Comparison of ENCODE assay signal across 11 cellular contexts in genomic region chr3:168517514-168518071, GRCh38.
DNase-seq lines count a peak whose midpoint lies in the region; ATAC-seq and TF ChIP-seq lines count a peak whose summit lies in the region.
"Had no signal": no experiment of that assay in that cellular context is flagged by ENCODE, and none has a peak within 500 bp of the region (broad histone marks: within the 10 kb centered on the region; RNA-seq: fewer than 3 reads in every experiment).

No MANE protein-coding gene starts in this region.

- no peak for TF ChIP-seq RAD21 in neural cell (conservative IDR thresholded peaks at IDR 0.05)

- no peak overlapping the region for H3K4me2 ChIP-seq in PC-3 (ENCODE audit: low read length)
- peak overlapping the region; percentile 16 for H3K4me2 ChIP-seq in neural cell (ENCODE audit: low read length)

- TF ChIP-seq EP300 in neural cell (conservative IDR thresholded peaks at IDR 0.05; ENCODE audit: poor library complexity, severe bottlenecking): no peak

- ATAC-seq in HG02852 (IDR thresholded peaks at IDR 0.05; ENCODE audit: unreplicated experiment): peak; percentile 54
- peak; percentile 46 for ATAC-seq in PC-3
- ATAC-seq in GM19397 (IDR thresholded peaks at IDR 0.05; ENCODE audit: unreplicated experiment): no peak

- no peak overlapping the region for H3K27ac ChIP-seq in PC-3 (ENCODE audit: low read length)
- peak overlapping the region; percentile 42 for H3K27ac ChIP-seq in neural cell (ENCODE audit: low read length)
- H3K27ac ChIP-seq: 22Rv1, right atrium auricular region had no signal

- H2AFZ ChIP-seq in PC-3 (ENCODE audit: low read length) (no peak overlapping the region), neural cell (ENCODE audit: low read depth, low read length) (no peak overlapping the region)

- H3K36me3 ChIP-seq in PC-3 (ENCODE audit: low read depth, low read length) (no peaks in the 10 kb centered on the region), neural cell (ENCODE audit: insufficient read depth, low read length) (no peaks in the 10 kb centered on the region)
- H3K36me3 ChIP-seq: right atrium auricular region had no signal

- H3K9me3 ChIP-seq in PC-3 (ENCODE audit: low read length): no peaks in the 10 kb centered on the region
- no peaks in the 10 kb centered on the region for H3K9me3 ChIP-seq in neural cell (ENCODE audit: low read length)
- H3K9me3 ChIP-seq: right atrium auricular region had no signal

- TF ChIP-seq CTCF in PC-3 (conservative IDR thresholded peaks at IDR 0.05; ENCODE audit: low read depth, low read length): no peak
- no peak for TF ChIP-seq CTCF in neural cell (IDR thresholded peaks at IDR 0.05; ENCODE audit: poor library complexity, severe bottlenecking)

- H3K4me1 ChIP-seq in PC-3 (ENCODE audit: insufficient read depth, low read length): no peaks in the 10 kb centered on the region
- H3K4me1 ChIP-seq: right atrium auricular region had no signal

- CTCF ChIA-PET in PC-3 (lab: Charles Lee): no interaction called here

- H3K9ac ChIP-seq in PC-3 (ENCODE audit: low read length) (no peak overlapping the region), neural cell (ENCODE audit: low read length) (no peak overlapping the region)

- intact Hi-C loops in PC-3 (cut with micrococcal nuclease): no loop called here

- BruUV-seq in PC-3 (replicated peaks; lab: Mats Ljungman, UMichigan): no TSS peak

- no peaks in the 10 kb centered on the region for H4K20me1 ChIP-seq in PC-3 (ENCODE audit: low read length)
- no peaks in the 10 kb centered on the region for H4K20me1 ChIP-seq in neural cell (ENCODE audit: insufficient read depth)

- H3K27me3 ChIP-seq in PC-3 (ENCODE audit: low read length) (no peaks in the 10 kb centered on the region), neural cell (ENCODE audit: insufficient read depth, low read depth, low read length) (no peaks in the 10 kb centered on the region)
- H3K27me3 ChIP-seq: right atrium auricular region had no signal

- H3K79me2 ChIP-seq in PC-3 (ENCODE audit: low read length) (no peaks in the 10 kb centered on the region), neural cell (replicated peaks; ENCODE audit: insufficient read depth, low read length) (no peaks in the 10 kb centered on the region)

- POLR2A ChIA-PET in PC-3 (lab: Charles Lee; ENCODE audit: unreplicated experiment): no interaction called here

- peak; percentile 19 for DNase-seq in NCI-H1092 treated with DMSO at 0.1 percent for 48 hours (lab: John Stamatoyannopoulos, UW)
- no peak for DNase-seq in NCI-H1092 (lab: John Stamatoyannopoulos, UW)
- DNase-seq in PC-3: peak; percentile 7
- no peak for DNase-seq in germinal center (ENCODE audit: low spot score)
- DNase-seq in NCI-H2196 (lab: John Stamatoyannopoulos, UW; ENCODE audit: unreplicated experiment): no peak
- DNase-seq: DND-41 had no signal

- no peaks in the 10 kb centered on the region for H3K9me2 ChIP-seq in PC-3 (replicated peaks; ENCODE audit: low read length)
- no peaks in the 10 kb centered on the region for H3K9me2 ChIP-seq in neural cell (ENCODE audit: insufficient read depth, low read length)

- H3F3A ChIP-seq in PC-3 (ENCODE audit: low read length, unreplicated experiment) (no peaks in the 10 kb centered on the region), neural cell (ENCODE audit: insufficient read depth, low read length, poor library complexity, severe bottlenecking) (no peaks in the 10 kb centered on the region)

- H3K4me3 ChIP-seq in PC-3 (ENCODE audit: low read length) (no peak overlapping the region), neural cell (ENCODE audit: low read length) (peak overlapping the region; percentile 33)
- H3K4me3 ChIP-seq: right atrium auricular region had no signal

TF ChIP-seq in neural cell, 6 proteins besides CTCF, POLR2A, EP300 and RAD21:
- TF ChIP-seq, protein P1, sequence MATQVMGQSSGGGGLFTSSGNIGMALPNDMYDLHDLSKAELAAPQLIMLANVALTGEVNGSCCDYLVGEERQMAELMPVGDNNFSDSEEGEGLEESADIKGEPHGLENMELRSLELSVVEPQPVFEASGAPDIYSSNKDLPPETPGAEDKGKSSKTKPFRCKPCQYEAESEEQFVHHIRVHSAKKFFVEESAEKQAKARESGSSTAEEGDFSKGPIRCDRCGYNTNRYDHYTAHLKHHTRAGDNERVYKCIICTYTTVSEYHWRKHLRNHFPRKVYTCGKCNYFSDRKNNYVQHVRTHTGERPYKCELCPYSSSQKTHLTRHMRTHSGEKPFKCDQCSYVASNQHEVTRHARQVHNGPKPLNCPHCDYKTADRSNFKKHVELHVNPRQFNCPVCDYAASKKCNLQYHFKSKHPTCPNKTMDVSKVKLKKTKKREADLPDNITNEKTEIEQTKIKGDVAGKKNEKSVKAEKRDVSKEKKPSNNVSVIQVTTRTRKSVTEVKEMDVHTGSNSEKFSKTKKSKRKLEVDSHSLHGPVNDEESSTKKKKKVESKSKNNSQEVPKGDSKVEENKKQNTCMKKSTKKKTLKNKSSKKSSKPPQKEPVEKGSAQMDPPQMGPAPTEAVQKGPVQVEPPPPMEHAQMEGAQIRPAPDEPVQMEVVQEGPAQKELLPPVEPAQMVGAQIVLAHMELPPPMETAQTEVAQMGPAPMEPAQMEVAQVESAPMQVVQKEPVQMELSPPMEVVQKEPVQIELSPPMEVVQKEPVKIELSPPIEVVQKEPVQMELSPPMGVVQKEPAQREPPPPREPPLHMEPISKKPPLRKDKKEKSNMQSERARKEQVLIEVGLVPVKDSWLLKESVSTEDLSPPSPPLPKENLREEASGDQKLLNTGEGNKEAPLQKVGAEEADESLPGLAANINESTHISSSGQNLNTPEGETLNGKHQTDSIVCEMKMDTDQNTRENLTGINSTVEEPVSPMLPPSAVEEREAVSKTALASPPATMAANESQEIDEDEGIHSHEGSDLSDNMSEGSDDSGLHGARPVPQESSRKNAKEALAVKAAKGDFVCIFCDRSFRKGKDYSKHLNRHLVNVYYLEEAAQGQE (IDR thresholded peaks at IDR 0.05; ENCODE audit: borderline replicate concordance): peak; percentile 8
- no peak for TF ChIP-seq SMC3 (conservative IDR thresholded peaks at IDR 0.05; ENCODE audit: poor library complexity)
- TF ChIP-seq POLR2AphosphoS5 (IDR thresholded peaks at IDR 0.05): peak; percentile 79
- peak; percentile 53 for TF ChIP-seq MXI1 (conservative IDR thresholded peaks at IDR 0.05; ENCODE audit: poor library complexity, severe bottlenecking)
- TF ChIP-seq TAF1 (IDR thresholded peaks at IDR 0.05; ENCODE audit: low read depth): no peak

Comparison
In these comparisons a context has a peak if more than half of its experiments do, and no peak if none do; other contexts are left out.
1. DNase-seq: peak in NCI-H1092 treated with DMSO at 0.1 percent for 48 hours (single experiment) and PC-3 (single experiment); none in NCI-H1092 (single experiment), germinal center (single experiment) and NCI-H2196 (single experiment).